8 cellular contexts compared by ENCODE assay signal in the genomic region with DNA sequence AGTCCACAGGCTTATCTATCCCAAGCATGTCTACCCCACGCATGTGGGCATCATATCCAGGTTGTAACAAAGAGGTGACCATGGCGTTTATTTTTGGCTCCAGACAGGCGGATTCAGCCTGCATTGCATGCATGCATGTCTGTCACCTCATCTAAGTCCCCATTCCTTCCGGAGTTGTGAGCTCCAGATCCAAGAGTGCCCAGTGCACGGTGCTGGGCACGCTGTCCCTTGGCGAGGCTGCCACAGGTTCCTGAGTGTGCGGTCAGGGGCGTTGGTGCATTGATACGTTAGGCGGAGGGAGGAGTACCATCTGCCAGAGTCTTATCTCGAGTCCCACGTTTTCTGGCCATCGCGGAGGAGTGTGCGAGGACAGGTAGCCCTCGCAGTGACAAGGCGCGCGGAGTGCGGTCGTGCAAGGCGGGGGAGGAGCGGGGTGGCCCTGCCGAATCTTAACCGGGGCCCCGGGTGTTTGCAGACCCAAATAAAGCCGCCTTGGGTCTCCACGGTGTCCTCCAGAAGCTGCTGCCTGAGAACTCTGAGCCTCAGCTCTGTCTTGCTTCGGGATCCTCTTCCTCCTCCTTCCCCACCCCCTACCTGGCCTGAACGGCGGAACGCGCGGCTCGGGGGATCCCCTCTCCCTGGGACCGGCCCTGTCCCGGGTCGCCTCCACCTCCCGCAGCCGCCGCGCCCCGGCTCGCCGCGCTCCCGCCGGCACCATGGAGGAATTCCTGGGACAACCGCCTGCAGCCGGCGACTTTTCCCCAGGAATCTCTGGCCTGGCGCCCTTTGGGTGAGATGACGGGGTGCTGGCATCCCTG. TPM values are rescaled to one million over a fixed set of nuclear protein-coding genes. Genes with fewer than 3 reads are reported as not detected.
A peak's percentile ranks its signal among the peaks of the same experiment; 100 is the strongest.
DNase-seq lines count a peak whose midpoint lies in the region; ATAC-seq, FAIRE-seq and TF ChIP-seq lines count a peak whose summit lies in the region.

No MANE protein-coding gene starts in this region.

- H3K4me2 ChIP-seq in BLaER1: peak overlapping the region; percentile 81
- no peak overlapping the region; the same call in 1 of the 2 replicates for H3K4me2 ChIP-seq in K562 (ENCODE audit: insufficient read depth, low read length)

- DNase-seq in HFF-Myc (ENCODE audit: extremely low read depth, low read depth) (no peak), K562 (ENCODE audit: extremely low read depth in 1 of 4, low spot score in 3 of 4) (peak in 2 of 4 experiments; percentile 10 to 30), mesothelial cell of epicardium (ENCODE audit: low spot score in 2 of 2, unreplicated experiment in 2 of 2) (peak; percentile 29 to 62), ovary (no peak), adrenal gland (no peak), T-helper 2 cell (no peak)
- DNase-seq in effector CD4-positive, alpha-beta T cell: no peak

- peaks cover 4% of the 10 kb centered on the region; the same call in 1 of the 2 replicates for H3K27me3 ChIP-seq in BLaER1
- no peaks in the 10 kb centered on the region for H3K27me3 ChIP-seq in K562 (ENCODE audit: control insufficient read depth in 2 of 2, insufficient read depth in 2 of 2, low read length in 2 of 2)
- H3K27me3 ChIP-seq in ovary: no peaks in the 10 kb centered on the region
- H3K27me3 ChIP-seq in adrenal gland: peaks cover 28% of the 10 kb centered on the region

- intact Hi-C loops in K562 (cut with micrococcal nuclease) (no loop called here), ovary (cut with DNase I) (no loop called here), adrenal gland (cut with DNase I) (no loop called here)

- peak overlapping the region; percentile 86 for H3K4me3 Mint-ChIP-seq in mesothelial cell of epicardium

- H3K36me3 Mint-ChIP-seq in mesothelial cell of epicardium: no peaks in the 10 kb centered on the region

- no peak for TF ChIP-seq EP300 in K562 (IDR thresholded peaks at IDR 0.05; ENCODE audit: low read length)
- no peak for TF ChIP-seq EP300 in ovary (IDR thresholded peaks at IDR 0.05)

- peak overlapping the region; percentile 79 for H3K27ac Mint-ChIP-seq in mesothelial cell of epicardium

- H3K79me2 ChIP-seq in K562 (ENCODE audit: control insufficient read depth, insufficient read depth, low read length): no peaks in the 10 kb centered on the region; the same call in 2 of the 3 replicates

- POLR2A ChIA-PET in K562 (lab: Yijun Ruan, JAX): no interaction called here

- peak overlapping the region; percentile 55 for H3K27ac ChIP-seq in BLaER1
- no peak overlapping the region for H3K27ac ChIP-seq in K562 (ENCODE audit: extremely low read depth, low read depth, low read length)
- H3K27ac ChIP-seq in ovary: no peak overlapping the region
- no peak overlapping the region for H3K27ac ChIP-seq in adrenal gland

- TF ChIP-seq CTCF in HFF-Myc (IDR thresholded peaks at IDR 0.05; ENCODE audit: low read depth, low read length, missing control alignments) (no peak), K562 (IDR thresholded peaks at IDR 0.05 in 2 of 3, conservative IDR thresholded peaks at IDR 0.05 in 1 of 3; ENCODE audit: insufficient read depth in 2 of 3, low read depth in 1 of 3, low read length in 3 of 3) (no peak), mesothelial cell of epicardium (IDR thresholded peaks at IDR 0.05; ENCODE audit: unreplicated experiment) (no peak), ovary (IDR thresholded peaks at IDR 0.05) (no peak), adrenal gland (IDR thresholded peaks at IDR 0.05) (no peak)

- H3K4me1 ChIP-seq in BLaER1: no peaks in the 10 kb centered on the region; the same call in 1 of the 2 replicates
- H3K4me1 ChIP-seq in K562 (replicated peaks in 1 of 2; ENCODE audit: control insufficient read depth in 2 of 2, insufficient read depth in 2 of 2, low read length in 2 of 2): peaks cover 0 to 14% of the 10 kb centered on the region in 2 experiments; a peak in 1 of 5 replicates
- peaks cover 7% of the 10 kb centered on the region for H3K4me1 ChIP-seq in ovary (ENCODE audit: insufficient read depth)
- H3K4me1 ChIP-seq in adrenal gland (replicated peaks in 1 of 2): no peaks in the 10 kb centered on the region

- no peaks in the 10 kb centered on the region for H3K9me3 Mint-ChIP-seq in mesothelial cell of epicardium

- peaks cover 13% of the 10 kb centered on the region for H3K4me1 Mint-ChIP-seq in mesothelial cell of epicardium

- H3K36me3 ChIP-seq in BLaER1 (no peaks in the 10 kb centered on the region), K562 (ENCODE audit: control insufficient read depth, insufficient read depth, low read length) (no peaks in the 10 kb centered on the region), ovary (no peaks in the 10 kb centered on the region), adrenal gland (replicated peaks in 1 of 2) (no peaks in the 10 kb centered on the region)

- no peak for TF ChIP-seq POLR2A in K562 (conservative IDR thresholded peaks at IDR 0.05)
- TF ChIP-seq POLR2A in ovary (IDR thresholded peaks at IDR 0.05): no peak
- TF ChIP-seq POLR2A in adrenal gland (IDR thresholded peaks at IDR 0.05): no peak

- H3K9ac ChIP-seq in BLaER1: peak overlapping the region; percentile 73
- H3K9ac ChIP-seq in K562 (ENCODE audit: insufficient read depth in 1 of 2, low read depth in 2 of 2, low read length in 2 of 2): no peak overlapping the region; a peak in 1 of 4 replicates

- peak; percentile 63 for ATAC-seq in K562

- FAIRE-seq in K562 (lab: Jason Lieb, UNC): no peak

- H3K9me1 ChIP-seq in K562 (ENCODE audit: control insufficient read depth, insufficient read depth, low read length): no peaks in the 10 kb centered on the region

- WGBS in K562 (ENCODE audit: insufficient coverage, low coverage, missing lambda C conversion rate): 13% methylated on average over 47 of the region's 54 CpGs
- WGBS in ovary, 3 donors: 0 to 1% (median 1%) methylated on average over 42 to 54 of the region's 54 CpGs
- WGBS in adrenal gland, 4 donors: 1 to 13% (median 3%) methylated on average over 5 to 54 of the region's 54 CpGs

- H2AFZ ChIP-seq in K562 (ENCODE audit: low read depth, low read length): no peak overlapping the region

- H4K20me1 ChIP-seq in BLaER1 (no peaks in the 10 kb centered on the region), K562 (replicated peaks; ENCODE audit: control insufficient read depth, insufficient read depth, low read length) (no peaks in the 10 kb centered on the region)

- H3K9me3 ChIP-seq in BLaER1: peaks cover 18% of the 10 kb centered on the region; the same call in 1 of the 2 replicates
- H3K9me3 ChIP-seq in K562 (replicated peaks; ENCODE audit: control insufficient read depth, insufficient read depth, low read depth, low read length): no peaks in the 10 kb centered on the region; the same call in 1 of the 2 replicates
- no peaks in the 10 kb centered on the region for H3K9me3 ChIP-seq in ovary
- H3K9me3 ChIP-seq in adrenal gland (replicated peaks in 1 of 3): no peaks in the 10 kb centered on the region

- peaks cover 56% of the 10 kb centered on the region for H3K27me3 Mint-ChIP-seq in mesothelial cell of epicardium (ENCODE audit: low read depth)

- TF ChIP-seq RAD21 in K562 (CRISPR knock-in tag; conservative IDR thresholded peaks at IDR 0.05 in 1 of 2, IDR thresholded peaks at IDR 0.05 in 1 of 2): no peak

- no TSS peak for BruUV-seq in K562 (replicated peaks; lab: Mats Ljungman, UMichigan)

- H3K4me3 ChIP-seq in BLaER1 (peak overlapping the region; percentile 73), HFF-Myc (replicated peaks; ENCODE audit: low read depth, low read length) (peak overlapping the region; percentile 17; the same call in 1 of the 2 replicates), K562 (no peak overlapping the region), ovary (no peak overlapping the region), adrenal gland (peak overlapping the region in 2 of 4 donors; percentile 9 to 51)

- in situ Hi-C loops in K562 (cut with MboI): no loop called here

- CTCF ChIA-PET in K562 (lab: Yijun Ruan, JAX; ENCODE audit: low intra/inter-chr PET ratio): no interaction called here

TF ChIP-seq in K562, 482 proteins besides CTCF, POLR2A, EP300 and RAD21 (continues in another document):
- TF ChIP-seq ZNF121 (CRISPR knock-in tag; conservative IDR thresholded peaks at IDR 0.05) (no peak), TCF3 (CRISPR knock-in tag; IDR thresholded peaks at IDR 0.05) (peak; percentile 39; the same call in 1 of the 2 replicates)
- TF ChIP-seq, protein P1, sequence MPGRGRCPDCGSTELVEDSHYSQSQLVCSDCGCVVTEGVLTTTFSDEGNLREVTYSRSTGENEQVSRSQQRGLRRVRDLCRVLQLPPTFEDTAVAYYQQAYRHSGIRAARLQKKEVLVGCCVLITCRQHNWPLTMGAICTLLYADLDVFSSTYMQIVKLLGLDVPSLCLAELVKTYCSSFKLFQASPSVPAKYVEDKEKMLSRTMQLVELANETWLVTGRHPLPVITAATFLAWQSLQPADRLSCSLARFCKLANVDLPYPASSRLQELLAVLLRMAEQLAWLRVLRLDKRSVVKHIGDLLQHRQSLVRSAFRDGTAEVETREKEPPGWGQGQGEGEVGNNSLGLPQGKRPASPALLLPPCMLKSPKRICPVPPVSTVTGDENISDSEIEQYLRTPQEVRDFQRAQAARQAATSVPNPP (IDR thresholded peaks at IDR 0.05; ENCODE audit: borderline replicate concordance, insufficient read depth, insufficient read length): no peak

RNA-seq across cellular contexts. Expression of a gene that starts 0.6 kb away (rescaled TPM):
- total RNA-seq in K562 (2011; cell fraction: chromatin; rRNA removed; ENCODE audit: low replicate concordance): 1.0 and 1.6 TPM in 2 replicates
- total RNA-seq in K562 (2011; cell fraction: nucleolus; rRNA removed): 1.2 and 1.4 TPM in 2 replicates
- total RNA-seq in K562 (2011; cell fraction: nucleoplasm; rRNA removed): 1.9 and 2.0 TPM in 2 replicates
- total RNA-seq in K562 (2014; rRNA removed) (0.18 and 0.24 TPM in 2 replicates), K562 (2014; rRNA removed; fragmentation: Illumina TruSeq; extraction: Trizol) (0.45 and 0.47 TPM in 2 replicates), K562 (2015; rRNA removed; fragmentation: Illumina TruSeq; extraction: Trizol) (0.11 and 0.29 TPM in 2 replicates), K562 (2021) (0.25 and 0.47 TPM in 2 replicates), mesothelial cell of epicardium (1.3 to 2.2 TPM (median 2.0 TPM) in 3 replicates), ovary (1 to 10 TPM in 1 of 7 donors, under 1 TPM in 1, not detected in 5; 0.11 to 1.8 TPM), adrenal gland (under 1 TPM in 7 of 8 donors, not detected in 1; 0.32 to 0.96 (median 0.72) TPM)
- polyA plus RNA-seq in K562 (2011; rRNA removed) (0.24 and 0.29 TPM in 2 replicates), K562 (2014; fragmentation: Illumina TruSeq; extraction: Trizol) (0.18 and 0.39 TPM in 2 replicates), K562 (2014; fragmentation: Nextera tagmentation; extraction: Ambion mirVana) (under 1 TPM; 0.23 to 0.35 TPM), K562 (2014; rRNA removed) (0.43 and 0.50 TPM in 2 replicates), ovary (not detected), adrenal gland (under 1 TPM; 0.10 to 0.40 (median 0.16) TPM)
- 0.06 and 0.09 TPM in 2 replicates for polyA plus RNA-seq in K562 (2011; cell fraction: cytosol; rRNA removed)
- 0.04 and 0.21 TPM in 2 replicates for polyA plus RNA-seq in K562 (2011; cell fraction: nucleus; rRNA removed)
- 0.14 and 0.29 TPM in 2 replicates for polyA plus RNA-seq in K562 (2012)
- polyA minus RNA-seq in K562 (2011; rRNA and poly(A)+ RNA removed): 0.39 and 0.60 TPM in 2 replicates
- not detected in 2 replicates for polyA minus RNA-seq in K562 (2011; cell fraction: cytosol; rRNA and poly(A)+ RNA removed)
- 0.78 and 1.1 TPM in 2 replicates for polyA minus RNA-seq in K562 (2011; cell fraction: nucleus; rRNA and poly(A)+ RNA removed)

Comparison
In these comparisons a context has a peak if more than half of its experiments do, and no peak if none do; other contexts are left out.
1. H3K4me3 ChIP-seq: peak in BLaER1 (single experiment) and HFF-Myc (single experiment); none in K562 (single experiment) and ovary (single experiment).
2. DNase-seq: peak in mesothelial cell of epicardium (2 of 2); none in HFF-Myc (single experiment), ovary (0 of 5), adrenal gland (0 of 7), T-helper 2 cell (0 of 5) and effector CD4-positive, alpha-beta T cell (single experiment).